Comparison of ENCODE assay signal across 30 cellular contexts in genomic region chr17:44321246-44322120, GRCh38. TPM values are rescaled to one million over a fixed set of nuclear protein-coding genes. Genes with fewer than 3 reads are reported as not detected.
"Had no signal": no experiment of that assay in that cellular context is flagged by ENCODE, and none has a peak within 500 bp of the region (broad histone marks: within the 10 kb centered on the region; RNA-seq: fewer than 3 reads in every experiment).

No MANE protein-coding gene starts in this region.

- H3K4me3 Mint-ChIP-seq: activated CD4-positive, alpha-beta T cell treated with anti-CD3 and anti-CD28 coated beads, Interleukin-2, amount 10 ng/mL, durations not matched to agents 24 days and 14 days; activated naive CD4-positive, alpha-beta T cell treated with anti-CD3 and anti-CD28 coated beads for 36 hours had no signal

- H3K27me3 ChIP-seq: right lobe of liver had no signal

- H3K9me3 ChIP-seq: ascending aorta, neutrophil, right lobe of liver, thoracic aorta, uterus had no signal

- DNase-seq: activated CD4-positive, alpha-beta T cell treated with anti-CD3 and anti-CD28 coated beads, Interleukin-2, amount 10 ng/mL, durations not matched to agents 24 days and 14 days; activated CD4-positive, CD25-positive, alpha-beta regulatory T cell treated with anti-CD3 and anti-CD28 coated beads, Interleukin-2, amount 50 U/mL, for 72 hours; activated CD8-positive, alpha-beta T cell treated with anti-CD3 and anti-CD28 coated beads for 36 hours; activated effector memory CD4-positive, alpha-beta T cell treated with Interleukin-2 at 50 U/mL for 16 hours; activated naive CD4-positive, alpha-beta T cell treated with anti-CD3 and anti-CD28 coated beads for 36 hours; activated naive CD8-positive, alpha-beta T cell treated with anti-CD3 and anti-CD28 coated beads for 36 hours; activated T-cell treated with anti-CD3 and anti-CD28 coated beads, Interleukin-2, amount 50 U/mL, for 48 hours; brain microvascular endothelial cell; cortex of kidney; effector memory CD8-positive, alpha-beta T cell; head of caudate nucleus; hypothalamus; immature natural killer cell; naive B cell; right lobe of liver; stimulated activated CD4-positive, alpha-beta T cell treated with anti-CD3 and anti-CD28 coated beads, Interleukin-2, amount 100 ng/mL, for 48 hours; stimulated activated naive CD8-positive, alpha-beta T cell treated with anti-CD3 and anti-CD28 coated beads, Interleukin-15, Interleukin-2, amounts not matched to agents 100 U/mL and 50 U/mL, for 24 hours; T-helper 2 cell; trophoblast cell; uterus had no signal

- H3K9me3 Mint-ChIP-seq: activated CD4-positive, alpha-beta T cell treated with anti-CD3 and anti-CD28 coated beads, Interleukin-2, amount 10 ng/mL, durations not matched to agents 24 days and 14 days; activated CD8-positive, alpha-beta T cell treated with anti-CD3 and anti-CD28 coated beads for 36 hours; activated naive CD4-positive, alpha-beta T cell treated with anti-CD3 and anti-CD28 coated beads for 36 hours; activated naive CD8-positive, alpha-beta T cell treated with anti-CD3 and anti-CD28 coated beads for 36 hours; effector memory CD8-positive, alpha-beta T cell; mesothelial cell of epicardium had no signal

- H3K36me3 ChIP-seq: uterus had no signal

- H3K27ac Mint-ChIP-seq: activated CD4-positive, alpha-beta T cell treated with anti-CD3 and anti-CD28 coated beads, Interleukin-2, amount 10 ng/mL, durations not matched to agents 24 days and 14 days; activated naive CD4-positive, alpha-beta T cell treated with anti-CD3 and anti-CD28 coated beads for 36 hours; activated naive CD8-positive, alpha-beta T cell treated with anti-CD3 and anti-CD28 coated beads for 36 hours; mesothelial cell of epicardium had no signal

- H3K4me3 ChIP-seq: ascending aorta, right lobe of liver, thoracic aorta, uterus had no signal

- ATAC-seq: activated CD8-positive, alpha-beta T cell treated with anti-CD3 and anti-CD28 coated beads for 36 hours; effector memory CD8-positive, alpha-beta T cell; right lobe of liver; stimulated activated naive CD8-positive, alpha-beta T cell treated with anti-CD3 and anti-CD28 coated beads, Interleukin-15, Interleukin-2, amounts not matched to agents 100 U/mL and 50 U/mL, for 24 hours had no signal

- H3K27ac ChIP-seq: ascending aorta, brain microvascular endothelial cell, neutrophil, right lobe of liver, thoracic aorta, uterus had no signal

RNA-seq across cellular contexts. Expression of gene RUNDC3A, which starts 13.1 kb away (rescaled TPM):
- total RNA-seq: ascending aorta, endothelial cell of umbilical vein, fibroblast of lung had no signal

RNA-seq across cellular contexts. Expression of gene SLC4A1, which starts 53.5 kb away (rescaled TPM):
- total RNA-seq: activated CD4-positive, alpha-beta T cell treated with anti-CD3 and anti-CD28 coated beads, Interleukin-2, amount 10 ng/mL, durations not matched to agents 24 days and 14 days; activated CD8-positive, alpha-beta T cell treated with anti-CD3 and anti-CD28 coated beads for 36 hours; activated naive CD4-positive, alpha-beta T cell treated with anti-CD3 and anti-CD28 coated beads for 36 hours; activated naive CD8-positive, alpha-beta T cell treated with anti-CD3 and anti-CD28 coated beads for 36 hours; endothelial cell of umbilical vein; fibroblast of lung; fibroblast of villous mesenchyme; kidney epithelial cell; mesothelial cell of epicardium; osteocyte; renal cortical epithelial cell had no signal
